ENCODE assay signal across 11 cellular contexts in genomic region chr2:152558174-152559091, GRCh38.
A peak's percentile ranks its signal among the peaks of the same experiment; 100 is the strongest.
DNase-seq lines count a peak whose midpoint lies in the region; ATAC-seq and TF ChIP-seq lines count a peak whose summit lies in the region.
"Had no signal": no experiment of that assay in that cellular context is flagged by ENCODE, and none has a peak within 500 bp of the region (broad histone marks: within the 10 kb centered on the region; RNA-seq: fewer than 3 reads in every experiment).

No MANE protein-coding gene starts in this region.

- ATAC-seq in HG02943 (IDR thresholded peaks at IDR 0.05; ENCODE audit: low read depth, unreplicated experiment), result peak; percentile 63
- ATAC-seq in SK-N-SH treated with all-trans-retinoic acid at 6 μM for 48 hours, result peak; percentile 76
- no peak for ATAC-seq in GM19324 (IDR thresholded peaks at IDR 0.05; ENCODE audit: low FRiP score, unreplicated experiment)

- H3K27ac Mint-ChIP-seq in T-helper 2 cell treated with Interferon-gamma antibody and Interleukin-4, amounts not matched to agents 5 μg/mL and 100 μg/mL, for 36 hours, result no peak overlapping the region

- H3K36me3 Mint-ChIP-seq in T-helper 2 cell treated with Interferon-gamma antibody and Interleukin-4, amounts not matched to agents 5 μg/mL and 100 μg/mL, for 36 hours (ENCODE audit: low read depth), result no peaks in the 10 kb centered on the region

- peak; percentile 76 for DNase-seq in AG20443 (ENCODE audit: low spot score)
- peak; percentile 29 for DNase-seq in kidney epithelial cell (ENCODE audit: low read depth)
- DNase-seq in activated CD4-positive, alpha-beta T cell treated with anti-CD3 and anti-CD28 coated beads for 48 hours, result no peak
- DNase-seq in T-helper 2 cell treated with Interferon-gamma antibody and Interleukin-4, amounts not matched to agents 5 μg/mL and 100 μg/mL, for 36 hours (ENCODE audit: low spot score), result no peak
- DNase-seq in stimulated activated CD4-positive, alpha-beta T cell treated with anti-CD3 and anti-CD28 coated beads, Interleukin-2, amount 100 ng/mL, for 24 hours, result no peak
- DNase-seq: activated gamma-delta T cell treated with Interleukin-2 at 50 U/mL for 16 hours, NCI-H1417 treated with DMSO at 0.1 percent for 48 hours had no signal

- H3K36me3 ChIP-seq in kidney epithelial cell (ENCODE audit: control insufficient read depth, insufficient read depth, low read length), result peaks cover 1% of the 10 kb centered on the region

- no peak for TF ChIP-seq CTCF in kidney epithelial cell (IDR thresholded peaks at IDR 0.05; ENCODE audit: insufficient read depth, low read length, poor library complexity, severe bottlenecking)

- no peaks in the 10 kb centered on the region for H3K9me3 Mint-ChIP-seq in T-helper 2 cell treated with Interferon-gamma antibody and Interleukin-4, amounts not matched to agents 5 μg/mL and 100 μg/mL, for 36 hours

- no peak overlapping the region for H3K4me3 Mint-ChIP-seq in T-helper 2 cell treated with Interferon-gamma antibody and Interleukin-4, amounts not matched to agents 5 μg/mL and 100 μg/mL, for 36 hours

- peaks cover 5% of the 10 kb centered on the region for H3K27me3 Mint-ChIP-seq in T-helper 2 cell treated with Interferon-gamma antibody and Interleukin-4, amounts not matched to agents 5 μg/mL and 100 μg/mL, for 36 hours (ENCODE audit: low read depth)

- H3K4me1 Mint-ChIP-seq in T-helper 2 cell treated with Interferon-gamma antibody and Interleukin-4, amounts not matched to agents 5 μg/mL and 100 μg/mL, for 36 hours (ENCODE audit: low read depth), result no peaks in the 10 kb centered on the region

- H3K4me3 ChIP-seq in kidney epithelial cell (ENCODE audit: low read depth, low read length), result no peak overlapping the region
- H3K4me3 ChIP-seq: esophagus muscularis mucosa had no signal

- H3K27me3 ChIP-seq in kidney epithelial cell (ENCODE audit: control insufficient read depth, insufficient read depth, low read length), result no peaks in the 10 kb centered on the region
- H3K27me3 ChIP-seq: esophagus muscularis mucosa had no signal

TF ChIP-seq in SK-N-SH treated with all-trans-retinoic acid at 6 μM for 48 hours, 23 proteins besides CTCF, POLR2A, EP300 and RAD21:
- TF ChIP-seq GLIS3 (CRISPR knock-in tag; IDR thresholded peaks at IDR 0.05), result no peak
- no peak for TF ChIP-seq CREB5 (CRISPR knock-in tag; IDR thresholded peaks at IDR 0.05; ENCODE audit: low read depth)
- no peak for TF ChIP-seq SNAI2 (CRISPR knock-in tag; IDR thresholded peaks at IDR 0.05)
- no peak for TF ChIP-seq PPARA (CRISPR knock-in tag; IDR thresholded peaks at IDR 0.05; ENCODE audit: borderline replicate concordance)
- no peak for TF ChIP-seq ZNF8 (CRISPR knock-in tag; IDR thresholded peaks at IDR 0.05)
- no peak for TF ChIP-seq ZNF565 (CRISPR knock-in tag; conservative IDR thresholded peaks at IDR 0.05; ENCODE audit: low read depth)
- TF ChIP-seq ZFP30 (CRISPR knock-in tag; IDR thresholded peaks at IDR 0.05), result no peak
- no peak for TF ChIP-seq PATZ1 (CRISPR knock-in tag; IDR thresholded peaks at IDR 0.05; ENCODE audit: borderline replicate concordance)
- no peak for TF ChIP-seq ARNTL (CRISPR knock-in tag; IDR thresholded peaks at IDR 0.05; ENCODE audit: borderline replicate concordance, low read depth)
- no peak for TF ChIP-seq TOX (CRISPR knock-in tag; IDR thresholded peaks at IDR 0.05; ENCODE audit: borderline replicate concordance)
- no peak for TF ChIP-seq TSHZ2 (CRISPR knock-in tag; IDR thresholded peaks at IDR 0.05)
- TF ChIP-seq CSDC2 (CRISPR knock-in tag; IDR thresholded peaks at IDR 0.05), result no peak
- TF ChIP-seq ZNF70 (CRISPR knock-in tag; IDR thresholded peaks at IDR 0.05), result no peak
- no peak for TF ChIP-seq CSRNP3 (CRISPR knock-in tag; IDR thresholded peaks at IDR 0.05)
- TF ChIP-seq RARB (CRISPR knock-in tag; IDR thresholded peaks at IDR 0.05), result no peak
- TF ChIP-seq OSR1 (CRISPR knock-in tag; IDR thresholded peaks at IDR 0.05), result no peak
- no peak for TF ChIP-seq ISL1 (CRISPR knock-in tag; IDR thresholded peaks at IDR 0.05)
- TF ChIP-seq ZFP3 (CRISPR knock-in tag; IDR thresholded peaks at IDR 0.05), result no peak

Comparison
In these comparisons a context has a peak if more than half of its experiments do, and no peak if none do; other contexts are left out.
1. DNase-seq: peak in AG20443 (single experiment) and kidney epithelial cell (single experiment); none in activated CD4-positive, alpha-beta T cell treated with anti-CD3 and anti-CD28 coated beads for 48 hours (single experiment), T-helper 2 cell treated with Interferon-gamma antibody and Interleukin-4, amounts not matched to agents 5 μg/mL and 100 μg/mL, for 36 hours (single experiment) and stimulated activated CD4-positive, alpha-beta T cell treated with anti-CD3 and anti-CD28 coated beads, Interleukin-2, amount 100 ng/mL, for 24 hours (0 of 2).